1 cellular context compared by ENCODE assay signal in genomic region chr3:156727519-156728205, GRCh38.
TF ChIP-seq lines count a peak whose summit lies in the region.

No MANE protein-coding gene starts in this region.

TF ChIP-seq in GM23338, 12 proteins besides CTCF, POLR2A, EP300 and RAD21 (continued from another document):
- no peak for TF ChIP-seq ZNF462 (CRISPR knock-in tag; IDR thresholded peaks at IDR 0.05)
- TF ChIP-seq POLR2AphosphoS5 (IDR thresholded peaks at IDR 0.05; ENCODE audit: low read depth): no peak
- no peak for TF ChIP-seq EZH2phosphoT487 (IDR thresholded peaks at IDR 0.05; ENCODE audit: unreplicated experiment)
- TF ChIP-seq ETS1 (IDR thresholded peaks at IDR 0.05): no peak
- TF ChIP-seq NANOG (IDR thresholded peaks at IDR 0.05; ENCODE audit: borderline replicate concordance): no peak
- no peak for TF ChIP-seq REST (IDR thresholded peaks at IDR 0.05; ENCODE audit: unreplicated experiment)
- TF ChIP-seq STAT1 (IDR thresholded peaks at IDR 0.05; ENCODE audit: unreplicated experiment): no peak
- no peak for TF ChIP-seq ZNF114 (CRISPR knock-in tag; IDR thresholded peaks at IDR 0.05)
TF ChIP-seq in GM23338: peak in this region for 0.
